Comparison of ENCODE assay signal across 18 cellular contexts in genomic region chr12:122858171-122858570, GRCh38.
"Had no signal": no experiment of that assay in that cellular context is flagged by ENCODE, and none has a peak within 500 bp of the region (broad histone marks: within the 10 kb centered on the region; RNA-seq: fewer than 3 reads in every experiment).

No MANE protein-coding gene starts in this region.

- H3K27ac ChIP-seq: foreskin keratinocyte, tibial nerve had no signal

- ATAC-seq: activated CD4-positive, alpha-beta T cell treated with anti-CD3 and anti-CD28 coated beads for 36 hours; foreskin keratinocyte; stimulated activated naive CD8-positive, alpha-beta T cell treated with anti-CD3 and anti-CD28 coated beads, Interleukin-15, Interleukin-2, amounts not matched to agents 100 U/mL and 50 U/mL, for 24 hours; T-helper 17 cell had no signal

- H3K9me3 Mint-ChIP-seq: activated B cell treated with CpG ODN at 0.5 μM for 24 hours; activated naive CD8-positive, alpha-beta T cell treated with anti-CD3 and anti-CD28 coated beads for 36 hours; naive B cell; neural crest cell had no signal

- H3K27me3 ChIP-seq: foreskin keratinocyte, tibial nerve had no signal

- H3K27ac Mint-ChIP-seq: activated CD4-positive, alpha-beta T cell treated with anti-CD3 and anti-CD28 coated beads for 36 hours; activated naive CD8-positive, alpha-beta T cell treated with anti-CD3 and anti-CD28 coated beads for 36 hours; T-helper 17 cell had no signal

- H3K27me3 Mint-ChIP-seq: activated B cell treated with CpG ODN at 0.5 μM for 24 hours; activated CD4-positive, alpha-beta T cell treated with anti-CD3 and anti-CD28 coated beads for 36 hours; activated naive CD8-positive, alpha-beta T cell treated with anti-CD3 and anti-CD28 coated beads for 36 hours; naive B cell; T-helper 17 cell had no signal

- H3K4me3 Mint-ChIP-seq: activated B cell treated with CpG ODN at 0.5 μM for 24 hours; activated CD4-positive, alpha-beta T cell treated with anti-CD3 and anti-CD28 coated beads for 36 hours; activated naive CD8-positive, alpha-beta T cell treated with anti-CD3 and anti-CD28 coated beads for 36 hours; naive B cell; neural crest cell had no signal

- H3K9me3 ChIP-seq: tibial nerve had no signal

- H3K4me1 Mint-ChIP-seq: activated CD4-positive, alpha-beta T cell treated with anti-CD3 and anti-CD28 coated beads for 36 hours; activated naive CD8-positive, alpha-beta T cell treated with anti-CD3 and anti-CD28 coated beads for 36 hours had no signal

- H3K36me3 Mint-ChIP-seq: activated naive CD8-positive, alpha-beta T cell treated with anti-CD3 and anti-CD28 coated beads for 36 hours; naive B cell had no signal

- H3K4me3 ChIP-seq: tibial nerve had no signal

- DNase-seq: activated B cell treated with CpG ODN at 0.5 μM for 24 hours; activated CD4-positive, alpha-beta T cell treated with anti-CD3 and anti-CD28 coated beads for 36 hours; activated CD4-positive, alpha-beta T cell treated with anti-CD3 and anti-CD28 coated beads, Interleukin-2, amount 50 U/mL, for 48 hours; activated CD8-positive, alpha-beta memory T cell treated with anti-CD3 and anti-CD28 coated beads, Interleukin-2, amount 50 U/mL, for 48 hours; activated naive CD4-positive, alpha-beta T cell treated with Interleukin-2 at 50 U/mL for 16 hours; activated naive CD8-positive, alpha-beta T cell treated with anti-CD3 and anti-CD28 coated beads for 36 hours; activated T-cell treated with anti-CD3 and anti-CD28 coated beads, Interleukin-2, amount 50 U/mL, for 48 hours; cerebellar nuclear complex; effector CD8-positive, alpha-beta T cell; foreskin keratinocyte; mesendoderm; naive B cell; retina; stimulated activated CD4-positive, alpha-beta T cell treated with anti-CD3 and anti-CD28 coated beads, Interleukin-4, amount 100 ng/mL, for 4 hours; stimulated activated naive CD8-positive, alpha-beta T cell treated with anti-CD3 and anti-CD28 coated beads, Interleukin-15, Interleukin-2, amounts not matched to agents 100 U/mL and 50 U/mL, for 24 hours; T-helper 17 cell had no signal
